ENCODE assay signal across 8 cellular contexts in the genomic region with DNA sequence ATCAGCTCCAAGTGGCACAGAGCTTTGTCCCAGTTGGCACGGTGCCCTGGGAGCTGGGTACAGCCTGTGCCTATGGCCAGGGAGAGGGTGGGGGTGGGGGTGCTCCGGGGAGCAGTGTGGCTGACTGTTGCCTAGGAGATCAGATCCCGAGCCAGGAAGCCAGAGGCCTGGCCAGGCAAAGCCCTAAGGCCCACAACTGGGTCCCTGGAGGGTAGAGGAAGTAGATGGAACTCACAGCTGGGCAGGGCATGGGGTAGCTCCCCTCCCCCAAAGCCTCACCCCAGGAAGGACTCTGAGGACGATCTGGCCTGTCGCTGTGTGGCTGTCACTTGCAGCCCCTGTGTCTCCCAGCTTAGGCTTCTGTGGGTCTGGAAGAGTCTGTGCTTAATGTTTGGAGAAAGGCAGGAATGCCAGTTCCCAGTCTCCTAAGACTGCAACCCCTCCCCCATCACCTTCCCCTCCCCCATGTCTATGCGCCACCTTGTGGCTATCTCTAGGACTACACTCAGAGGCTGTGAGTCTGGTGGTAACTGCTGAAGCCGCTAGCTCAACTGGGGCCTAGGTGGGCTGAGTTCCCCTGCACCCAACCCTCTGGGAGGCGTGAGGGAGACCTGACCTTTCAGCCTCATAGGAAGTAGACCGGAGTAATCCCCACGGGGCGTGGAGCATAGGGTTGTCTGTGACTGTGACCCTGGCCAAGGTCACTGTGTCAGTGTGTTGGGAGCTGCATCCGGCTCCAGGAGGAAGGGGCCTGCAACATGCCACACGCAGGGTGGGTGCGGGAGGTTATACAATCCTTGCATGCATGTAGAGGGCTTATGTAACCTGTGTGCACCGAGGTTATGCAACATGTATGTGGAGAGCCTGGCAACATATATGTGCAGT. TPM values are rescaled to one million over a fixed set of nuclear protein-coding genes. Genes with fewer than 3 reads are reported as not detected.
DNase-seq lines count a peak whose midpoint lies in the region; ATAC-seq and TF ChIP-seq lines count a peak whose summit lies in the region.

No MANE protein-coding gene starts in this region.

- H3K27ac ChIP-seq in C4-2B, result peak overlapping the region; percentile 75
- H3K27ac ChIP-seq in Peyer's patch, result peak overlapping the region; percentile 78 to 100 (median 94)
- peak overlapping the region; percentile 89 for H3K27ac ChIP-seq in upper lobe of right lung

- H3K4me3 Mint-ChIP-seq in activated T-helper 2 cell treated with anti-CD3 and anti-CD28 coated beads, Interferon-gamma antibody, Interleukin-2, Interleukin-4, amounts not matched to agents 10 μg/mL and 5 μg/mL and 100 μg/mL, durations not matched to agents 14 hours and 24 hours and 36 hours (ENCODE audit: low read depth), result no peak overlapping the region

- peak; percentile 96 for TF ChIP-seq CTCF in C4-2B (conservative IDR thresholded peaks at IDR 0.05)
- TF ChIP-seq CTCF in Peyer's patch (IDR thresholded peaks at IDR 0.05), result peak; percentile 68 to 95 (median 90)
- TF ChIP-seq CTCF in foreskin fibroblast (IDR thresholded peaks at IDR 0.05; ENCODE audit: low read depth, low read length), result peak; percentile 85
- TF ChIP-seq CTCF in upper lobe of right lung (IDR thresholded peaks at IDR 0.05), result peak; percentile 82

- H3K9me3 ChIP-seq in Peyer's patch (no peaks in the 10 kb centered on the region), upper lobe of right lung (no peaks in the 10 kb centered on the region)

- intact Hi-C loops in activated T-helper 2 cell treated with anti-CD3 and anti-CD28 coated beads, Interferon-gamma antibody, Interleukin-2, Interleukin-4, amounts not matched to agents 10 μg/mL and 5 μg/mL and 100 μg/mL, durations not matched to agents 14 hours and 24 hours and 36 hours (cut with micrococcal nuclease), result loop anchor here (1.0 kb wide), 1 partner anchor 62 kb away; no protein-coding TSS in a partner anchor
- intact Hi-C loops in upper lobe of right lung (cut with DNase I), result no loop called here

- no peaks in the 10 kb centered on the region for H3K27me3 Mint-ChIP-seq in activated T-helper 2 cell treated with anti-CD3 and anti-CD28 coated beads, Interferon-gamma antibody, Interleukin-2, Interleukin-4, amounts not matched to agents 10 μg/mL and 5 μg/mL and 100 μg/mL, durations not matched to agents 14 hours and 24 hours and 36 hours (ENCODE audit: low read depth)

- peaks cover 9% of the 10 kb centered on the region for H3K4me1 Mint-ChIP-seq in activated T-helper 2 cell treated with anti-CD3 and anti-CD28 coated beads, Interferon-gamma antibody, Interleukin-2, Interleukin-4, amounts not matched to agents 10 μg/mL and 5 μg/mL and 100 μg/mL, durations not matched to agents 14 hours and 24 hours and 36 hours (ENCODE audit: low read depth)

- H3K27me3 ChIP-seq in Peyer's patch (no peaks in the 10 kb centered on the region), upper lobe of right lung (no peaks in the 10 kb centered on the region)

- peaks cover 0 to 30% (median 0%) of the 10 kb centered on the region in 3 donors for H3K36me3 ChIP-seq in Peyer's patch
- H3K36me3 ChIP-seq in upper lobe of right lung, result peaks cover 44% of the 10 kb centered on the region

- no peaks in the 10 kb centered on the region for H3K36me3 Mint-ChIP-seq in activated T-helper 2 cell treated with anti-CD3 and anti-CD28 coated beads, Interferon-gamma antibody, Interleukin-2, Interleukin-4, amounts not matched to agents 10 μg/mL and 5 μg/mL and 100 μg/mL, durations not matched to agents 14 hours and 24 hours and 36 hours (ENCODE audit: low read depth)

- H3K4me1 ChIP-seq in Peyer's patch (peaks cover 27 to 67% (median 36%) of the 10 kb centered on the region in 4 donors), upper lobe of right lung (peaks cover 62% of the 10 kb centered on the region)

- H3K27ac Mint-ChIP-seq in activated T-helper 2 cell treated with anti-CD3 and anti-CD28 coated beads, Interferon-gamma antibody, Interleukin-2, Interleukin-4, amounts not matched to agents 10 μg/mL and 5 μg/mL and 100 μg/mL, durations not matched to agents 14 hours and 24 hours and 36 hours, result no peak overlapping the region

- ATAC-seq in HG03280 (IDR thresholded peaks at IDR 0.05; ENCODE audit: unreplicated experiment) (peak; percentile 63), upper lobe of right lung (peak; percentile 79)

- peak in 1 of 2 donors; percentile 23 for TF ChIP-seq POLR2A in Peyer's patch (IDR thresholded peaks at IDR 0.05)

- H3K4me3 ChIP-seq in Peyer's patch (peak overlapping the region in 2 of 4 donors; percentile 15 to 22), foreskin fibroblast (ENCODE audit: low read depth in 1 of 2, low read length in 2 of 2) (no peak overlapping the region), upper lobe of right lung (peak overlapping the region; percentile 14)

- peak; percentile 81 to 92 (median 86) for DNase-seq in Peyer's patch
- peak; percentile 54 for DNase-seq in activated T-helper 2 cell treated with anti-CD3 and anti-CD28 coated beads, Interferon-gamma antibody, Interleukin-2, Interleukin-4, amounts not matched to agents 10 μg/mL and 5 μg/mL and 100 μg/mL, durations not matched to agents 14 hours and 24 hours and 36 hours (ENCODE audit: low spot score)
- peak in 1 of 2 donors; percentile 78 for DNase-seq in foreskin fibroblast
- DNase-seq in occipital lobe (lab: John Stamatoyannopoulos, UW), result peak; percentile 75
- peak; percentile 91 for DNase-seq in upper lobe of right lung
- no peak for DNase-seq in HPDE6-E6E7 (ENCODE audit: extremely low spot score)

- no peaks in the 10 kb centered on the region for H3K9me3 Mint-ChIP-seq in activated T-helper 2 cell treated with anti-CD3 and anti-CD28 coated beads, Interferon-gamma antibody, Interleukin-2, Interleukin-4, amounts not matched to agents 10 μg/mL and 5 μg/mL and 100 μg/mL, durations not matched to agents 14 hours and 24 hours and 36 hours

RNA-seq across cellular contexts. Expression of a gene that starts 12.7 kb away (rescaled TPM):
- total RNA-seq in Peyer's patch, result 10 to 100 TPM; 43.4 to 80.5 (median 68.5) TPM
- 4.9 and 5.6 TPM in 2 replicates for total RNA-seq in activated T-helper 2 cell treated with anti-CD3 and anti-CD28 coated beads, Interferon-gamma antibody, Interleukin-2, Interleukin-4, amounts not matched to agents 10 μg/mL and 5 μg/mL and 100 μg/mL, durations not matched to agents 14 hours and 24 hours and 36 hours
- 91.1 TPM for total RNA-seq in occipital lobe
- total RNA-seq in upper lobe of right lung, result 55.6 TPM

RNA-seq across cellular contexts. Expression of a gene that starts 21.2 kb away (rescaled TPM):
- total RNA-seq in Peyer's patch, result 100 to 1,000 TPM in 3 of 4 donors, 10 to 100 TPM in 1; 77.9 to 176 (median 146) TPM
- total RNA-seq in activated T-helper 2 cell treated with anti-CD3 and anti-CD28 coated beads, Interferon-gamma antibody, Interleukin-2, Interleukin-4, amounts not matched to agents 10 μg/mL and 5 μg/mL and 100 μg/mL, durations not matched to agents 14 hours and 24 hours and 36 hours, result 110 and 116 TPM in 2 replicates
- total RNA-seq in occipital lobe, result 72.5 TPM
- total RNA-seq in upper lobe of right lung, result 81.3 TPM

RNA-seq across cellular contexts. Expression of a gene that starts 24.9 kb away (rescaled TPM):
- total RNA-seq in Peyer's patch (10 to 100 TPM; 13.2 to 38.8 (median 18.9) TPM), occipital lobe (0.78 TPM), upper lobe of right lung (24.9 TPM)
- total RNA-seq in activated T-helper 2 cell treated with anti-CD3 and anti-CD28 coated beads, Interferon-gamma antibody, Interleukin-2, Interleukin-4, amounts not matched to agents 10 μg/mL and 5 μg/mL and 100 μg/mL, durations not matched to agents 14 hours and 24 hours and 36 hours, result 6.6 and 6.8 TPM in 2 replicates

RNA-seq across cellular contexts. Expression of a gene that starts 46.3 kb away (rescaled TPM):
- total RNA-seq in Peyer's patch (100 to 1,000 TPM in 3 of 4 donors, 10 to 100 TPM in 1; 86.3 to 207 (median 117) TPM), occipital lobe (89.2 TPM), upper lobe of right lung (84.4 TPM)
- total RNA-seq in activated T-helper 2 cell treated with anti-CD3 and anti-CD28 coated beads, Interferon-gamma antibody, Interleukin-2, Interleukin-4, amounts not matched to agents 10 μg/mL and 5 μg/mL and 100 μg/mL, durations not matched to agents 14 hours and 24 hours and 36 hours, result 87.6 and 95.8 TPM in 2 replicates
